ENCODE assay signal across 8 cellular contexts in genomic region chr16:21511315-21512210, GRCh38.
DNase-seq lines count a peak whose midpoint lies in the region; ATAC-seq and TF ChIP-seq lines count a peak whose summit lies in the region.
"Not testable (repeated sequence)": the region's sequence is repeated elsewhere in the genome, so short reads cannot be mapped to it uniquely, and the experiment has no call there.

No MANE protein-coding gene starts in this region.

- H3K27ac ChIP-seq in BLaER1 treated with 17β-estradiol and CSF1 and Interleukin-3, amounts not matched to agents 10 nM and 100 nM = peak overlapping the region in 9 of 11 experiments; percentile 42 to 78 (median 58); a peak in 17 of 22 replicates
- H3K27ac ChIP-seq in SK-N-SH (ENCODE audit: low read depth in 2 of 2, low read length in 1 of 2) = peak overlapping the region; percentile 41 to 47; a peak in 3 of 4 replicates
- H3K27ac ChIP-seq in naive thymus-derived CD4-positive, alpha-beta T cell (ENCODE audit: low read depth, low read length) = not testable (repeated sequence)

- not testable (repeated sequence) for TF ChIP-seq EP300 in SK-N-SH (IDR thresholded peaks at IDR 0.05; ENCODE audit: borderline replicate concordance in 1 of 2, low read depth in 1 of 2, low read length in 1 of 2)

- peak overlapping the region; percentile 79 to 99 (median 95) for H3K4me2 ChIP-seq in BLaER1 treated with 17β-estradiol and CSF1 and Interleukin-3, amounts not matched to agents 10 nM and 100 nM
- peak overlapping the region; percentile 73 for H3K4me2 ChIP-seq in SK-N-SH

- not testable (repeated sequence) for TF ChIP-seq RAD21 in SK-N-SH (IDR thresholded peaks at IDR 0.05; ENCODE audit: low read length)

- peak overlapping the region; percentile 47 for H3K4me3 Mint-ChIP-seq in activated naive CD4-positive, alpha-beta T cell treated with anti-CD3 and anti-CD28 coated beads, Interleukin-2, amount 50 U/mL, for 24 hours
- peak overlapping the region in 3 of 10 donors; percentile 3 to 23 (median 12) for H3K4me3 Mint-ChIP-seq in naive thymus-derived CD4-positive, alpha-beta T cell
- H3K4me3 Mint-ChIP-seq in stimulated activated naive B cell treated with anti-CD40 and anti-IgM and Interleukin-4, amounts not matched to agents 10 μg/mL and 1 μg/mL and 100 μg/mL, for 72 hours = peak overlapping the region; percentile 72 to 77

- POLR2A ChIA-PET in SK-N-SH (lab: Yijun Ruan, JAX); naive thymus-derived CD4-positive, alpha-beta T cell (lab: Charles Lee): not testable (repeated sequence)

- H3K9ac ChIP-seq in BLaER1 treated with 17β-estradiol and CSF1 and Interleukin-3, amounts not matched to agents 10 nM and 100 nM = peak overlapping the region; percentile 0 to 70 (median 46); a peak in 14 of 22 replicates
- not testable (repeated sequence) for H3K9ac ChIP-seq in SK-N-SH

- H3K9me3 ChIP-seq in BLaER1 treated with 17β-estradiol and CSF1 and Interleukin-3, amounts not matched to agents 10 nM and 100 nM (replicated peaks in 1 of 11); SK-N-SH; naive thymus-derived CD4-positive, alpha-beta T cell (ENCODE audit: control insufficient read depth in 2 of 3, low read length in 3 of 3): not testable (repeated sequence)

- peaks cover 23 to 77% (median 49%) of the 10 kb centered on the region in 11 experiments; a peak in 19 of 22 replicates for H3K36me3 ChIP-seq in BLaER1 treated with 17β-estradiol and CSF1 and Interleukin-3, amounts not matched to agents 10 nM and 100 nM
- not testable (repeated sequence) for H3K36me3 ChIP-seq in SK-N-SH (replicated peaks in 1 of 2; ENCODE audit: control insufficient read depth in 1 of 2, insufficient read depth in 2 of 2, low read length in 1 of 2); naive thymus-derived CD4-positive, alpha-beta T cell (ENCODE audit: control insufficient read depth in 2 of 3, insufficient read depth in 3 of 3, low read length in 3 of 3)

- CTCF ChIA-PET in SK-N-SH (lab: Yijun Ruan, JAX); naive thymus-derived CD4-positive, alpha-beta T cell (lab: Charles Lee): not testable (repeated sequence)

- WGBS in SK-N-SH (ENCODE audit: low lambda C conversion rate) = 61% methylated on average over 29 of the region's 29 CpGs

- intact Hi-C loops in left ventricle myocardium superior (cut with micrococcal nuclease); naive thymus-derived CD4-positive, alpha-beta T cell (cut with micrococcal nuclease): not testable (repeated sequence)

- not testable (repeated sequence) for H3F3A ChIP-seq in SK-N-SH (replicated peaks; ENCODE audit: insufficient read depth)

- TF ChIP-seq CTCF in SK-N-SH (IDR thresholded peaks at IDR 0.05) = not testable (repeated sequence)

- H3K79me2 ChIP-seq in SK-N-SH (ENCODE audit: insufficient read depth) = peaks cover 99% of the 10 kb centered on the region

- H3K4me3 ChIP-seq in BLaER1 treated with 17β-estradiol and CSF1 and Interleukin-3, amounts not matched to agents 10 nM and 100 nM = peak overlapping the region in 5 of 10 experiments; percentile 12 to 57 (median 39); a peak in 6 of 20 replicates
- not testable (repeated sequence) for H3K4me3 ChIP-seq in SK-N-SH (ENCODE audit: low read depth in 2 of 2, low read length in 1 of 2); naive thymus-derived CD4-positive, alpha-beta T cell (ENCODE audit: low read length)

- H2AFZ ChIP-seq in SK-N-SH (ENCODE audit: low read depth) = not testable (repeated sequence)

- H3K9me2 ChIP-seq in SK-N-SH = not testable (repeated sequence)

- ATAC-seq in left ventricle myocardium superior = peak; percentile 29
- not testable (repeated sequence) for ATAC-seq in naive thymus-derived CD4-positive, alpha-beta T cell; stimulated activated naive B cell treated with anti-CD40 and anti-IgM and Interleukin-4, amounts not matched to agents 10 μg/mL and 1 μg/mL and 100 μg/mL, for 72 hours (replicated peaks)

- DNase-seq in HUDEP-2 (lab: John Stamatoyannopoulos, UW; ENCODE audit: unreplicated experiment in 76 of 76) (peak in 42 of 76 experiments; percentile 18 to 69 (median 40)), SK-N-SH (peak; percentile 14), ecto neural progenitor cell (ENCODE audit: low spot score) (peak; percentile 59), left ventricle myocardium superior (peak; percentile 77)
- peak in 2 of 9 donors; percentile 15 to 27 for DNase-seq in naive thymus-derived CD4-positive, alpha-beta T cell
- DNase-seq in stimulated activated naive B cell treated with anti-CD40 and anti-IgM and Interleukin-4, amounts not matched to agents 10 μg/mL and 1 μg/mL and 100 μg/mL, for 72 hours = not testable (repeated sequence)

- H3K4me1 ChIP-seq in BLaER1 treated with 17β-estradiol and CSF1 and Interleukin-3, amounts not matched to agents 10 nM and 100 nM = peaks cover 97 to 100% (median 100%) of the 10 kb centered on the region in 10 experiments
- H3K4me1 ChIP-seq in SK-N-SH (ENCODE audit: control insufficient read depth in 1 of 2, insufficient read depth in 2 of 2, low read depth in 1 of 2, low read length in 1 of 2) = peaks cover 31 to 55% of the 10 kb centered on the region in 2 experiments; a peak in 3 of 4 replicates
- H3K4me1 ChIP-seq in naive thymus-derived CD4-positive, alpha-beta T cell (ENCODE audit: control insufficient read depth in 2 of 2, insufficient read depth in 2 of 2, low read length in 2 of 2) = peaks cover 10% of the 10 kb centered on the region in 2 donors

- peak overlapping the region; percentile 86 for H3K27ac Mint-ChIP-seq in activated naive CD4-positive, alpha-beta T cell treated with anti-CD3 and anti-CD28 coated beads, Interleukin-2, amount 50 U/mL, for 24 hours
- peak overlapping the region; percentile 68 to 88 (median 78) for H3K27ac Mint-ChIP-seq in naive thymus-derived CD4-positive, alpha-beta T cell
- peak overlapping the region; percentile 95 for H3K27ac Mint-ChIP-seq in stimulated activated naive B cell treated with anti-CD40 and anti-IgM and Interleukin-4, amounts not matched to agents 10 μg/mL and 1 μg/mL and 100 μg/mL, for 72 hours

- H3K36me3 Mint-ChIP-seq in activated naive CD4-positive, alpha-beta T cell treated with anti-CD3 and anti-CD28 coated beads, Interleukin-2, amount 50 U/mL, for 24 hours = not testable (repeated sequence)
- peaks cover 0 to 14% (median 0%) of the 10 kb centered on the region in 5 donors for H3K36me3 Mint-ChIP-seq in naive thymus-derived CD4-positive, alpha-beta T cell
- peaks cover 68 to 81% of the 10 kb centered on the region in 2 donors for H3K36me3 Mint-ChIP-seq in stimulated activated naive B cell treated with anti-CD40 and anti-IgM and Interleukin-4, amounts not matched to agents 10 μg/mL and 1 μg/mL and 100 μg/mL, for 72 hours

- peaks cover 80% of the 10 kb centered on the region for H3K4me1 Mint-ChIP-seq in activated naive CD4-positive, alpha-beta T cell treated with anti-CD3 and anti-CD28 coated beads, Interleukin-2, amount 50 U/mL, for 24 hours
- peaks cover 62 to 88% (median 76%) of the 10 kb centered on the region in 7 donors for H3K4me1 Mint-ChIP-seq in naive thymus-derived CD4-positive, alpha-beta T cell
- peaks cover 74 to 98% of the 10 kb centered on the region in 2 donors for H3K4me1 Mint-ChIP-seq in stimulated activated naive B cell treated with anti-CD40 and anti-IgM and Interleukin-4, amounts not matched to agents 10 μg/mL and 1 μg/mL and 100 μg/mL, for 72 hours

- H3K27me3 Mint-ChIP-seq in activated naive CD4-positive, alpha-beta T cell treated with anti-CD3 and anti-CD28 coated beads, Interleukin-2, amount 50 U/mL, for 24 hours; naive thymus-derived CD4-positive, alpha-beta T cell; stimulated activated naive B cell treated with anti-CD40 and anti-IgM and Interleukin-4, amounts not matched to agents 10 μg/mL and 1 μg/mL and 100 μg/mL, for 72 hours: not testable (repeated sequence)

- not testable (repeated sequence) for H3K27me3 ChIP-seq in BLaER1 treated with 17β-estradiol and CSF1 and Interleukin-3, amounts not matched to agents 10 nM and 100 nM; SK-N-SH (ENCODE audit: insufficient read depth); naive thymus-derived CD4-positive, alpha-beta T cell (ENCODE audit: control insufficient read depth in 2 of 2, insufficient read depth in 2 of 2, low read length in 2 of 2)

- H4K20me1 ChIP-seq in BLaER1 treated with 17β-estradiol and CSF1 and Interleukin-3, amounts not matched to agents 10 nM and 100 nM = peaks cover 100% of the 10 kb centered on the region in 11 experiments
- H4K20me1 ChIP-seq in SK-N-SH (ENCODE audit: insufficient read depth) = peaks cover 99% of the 10 kb centered on the region

- not testable (repeated sequence) for H3K9me3 Mint-ChIP-seq in activated naive CD4-positive, alpha-beta T cell treated with anti-CD3 and anti-CD28 coated beads, Interleukin-2, amount 50 U/mL, for 24 hours; naive thymus-derived CD4-positive, alpha-beta T cell; stimulated activated naive B cell treated with anti-CD40 and anti-IgM and Interleukin-4, amounts not matched to agents 10 μg/mL and 1 μg/mL and 100 μg/mL, for 72 hours

TF ChIP-seq in SK-N-SH, 30 proteins besides CTCF, POLR2A, EP300 and RAD21:
- TF ChIP-seq FOSL2 (IDR thresholded peaks at IDR 0.05; ENCODE audit: borderline replicate concordance, low read depth) (peak; percentile 57; the same call in 1 of the 2 replicates), MAX (IDR thresholded peaks at IDR 0.05; ENCODE audit: low read depth) (0 out of 2 replicates have a peak, but pooled peaks have one; percentile 15)
